ENCODE assay signal across 29 cellular contexts in genomic region chr10:76168437-76168836, GRCh38.
"Had no signal": no experiment of that assay in that cellular context is flagged by ENCODE, and none has a peak within 500 bp of the region (broad histone marks: within the 10 kb centered on the region; RNA-seq: fewer than 3 reads in every experiment).

No MANE protein-coding gene starts in this region.

- H3K27ac ChIP-seq: ascending aorta, SK-N-MC, VCaP had no signal

- H3K36me3 ChIP-seq: ascending aorta had no signal

- H3K4me1 Mint-ChIP-seq: activated naive CD8-positive, alpha-beta T cell treated with anti-CD3 and anti-CD28 coated beads, Interleukin-2, amount 50 U/mL, for 24 hours; brain; central memory CD8-positive, alpha-beta T cell had no signal

- H3K4me3 Mint-ChIP-seq: activated CD8-positive, alpha-beta T cell treated with anti-CD3 and anti-CD28 coated beads for 36 hours; activated naive CD8-positive, alpha-beta T cell treated with anti-CD3 and anti-CD28 coated beads, Interleukin-2, amount 50 U/mL, for 24 hours; brain; central memory CD8-positive, alpha-beta T cell; T-cell had no signal

- H3K36me3 Mint-ChIP-seq: brain, T-cell had no signal

- H3K4me3 ChIP-seq: ascending aorta, SK-N-MC had no signal

- H3K27me3 ChIP-seq: ascending aorta had no signal

- ATAC-seq: activated CD8-positive, alpha-beta T cell treated with anti-CD3 and anti-CD28 coated beads for 36 hours; activated naive CD8-positive, alpha-beta T cell treated with anti-CD3 and anti-CD28 coated beads, Interleukin-2, amount 50 U/mL, for 24 hours; Panc1; Right ventricle myocardium inferior had no signal

- H3K9me3 ChIP-seq: ascending aorta had no signal

- FAIRE-seq: TTC549 had no signal

- H3K4me1 ChIP-seq: ascending aorta had no signal

- DNase-seq: activated CD4-positive, alpha-beta T cell treated with anti-CD3 and anti-CD28 coated beads, Interleukin-2, amount 50 U/mL, for 1 hour; activated CD4-positive, CD25-positive, alpha-beta regulatory T cell treated with anti-CD3 and anti-CD28 coated beads, Interleukin-2, amount 50 U/mL, for 72 hours; activated CD8-positive, alpha-beta memory T cell treated with anti-CD3 and anti-CD28 coated beads, Interleukin-2, amount 50 U/mL, for 4 hours; activated CD8-positive, alpha-beta T cell treated with anti-CD3 and anti-CD28 coated beads for 36 hours; activated effector memory CD4-positive, alpha-beta T cell treated with Interleukin-2 at 50 U/mL for 16 hours; activated naive CD4-positive, alpha-beta T cell treated with anti-CD3 and anti-CD28 coated beads, Interleukin-2, amount 50 U/mL, for 16 hours; activated naive CD8-positive, alpha-beta T cell treated with anti-CD3 and anti-CD28 coated beads, Interleukin-2, amount 50 U/mL, for 24 hours; amniotic stem cell; MM.1S; NCI-H1105; NCI-H1436; NCI-H1694 treated with DMSO at 0.1 percent for 48 hours; NCI-H2029 treated with DMSO at 0.1 percent for 48 hours; NCI-H510A treated with DMSO at 0.1 percent for 48 hours; NCI-H69; NK-92 treated with Interleukin-12 subunit alpha and Interleukin-12 subunit beta, amount 100 ng/mL, for 24 hours; OCI-M1; RPMI8226; T-cell; T-helper 2 cell; T1000 had no signal

- H3K27me3 Mint-ChIP-seq: activated CD8-positive, alpha-beta T cell treated with anti-CD3 and anti-CD28 coated beads for 36 hours; activated naive CD8-positive, alpha-beta T cell treated with anti-CD3 and anti-CD28 coated beads, Interleukin-2, amount 50 U/mL, for 24 hours; central memory CD8-positive, alpha-beta T cell had no signal
